Comparison of ENCODE assay signal across 20 cellular contexts in the genomic region with DNA sequence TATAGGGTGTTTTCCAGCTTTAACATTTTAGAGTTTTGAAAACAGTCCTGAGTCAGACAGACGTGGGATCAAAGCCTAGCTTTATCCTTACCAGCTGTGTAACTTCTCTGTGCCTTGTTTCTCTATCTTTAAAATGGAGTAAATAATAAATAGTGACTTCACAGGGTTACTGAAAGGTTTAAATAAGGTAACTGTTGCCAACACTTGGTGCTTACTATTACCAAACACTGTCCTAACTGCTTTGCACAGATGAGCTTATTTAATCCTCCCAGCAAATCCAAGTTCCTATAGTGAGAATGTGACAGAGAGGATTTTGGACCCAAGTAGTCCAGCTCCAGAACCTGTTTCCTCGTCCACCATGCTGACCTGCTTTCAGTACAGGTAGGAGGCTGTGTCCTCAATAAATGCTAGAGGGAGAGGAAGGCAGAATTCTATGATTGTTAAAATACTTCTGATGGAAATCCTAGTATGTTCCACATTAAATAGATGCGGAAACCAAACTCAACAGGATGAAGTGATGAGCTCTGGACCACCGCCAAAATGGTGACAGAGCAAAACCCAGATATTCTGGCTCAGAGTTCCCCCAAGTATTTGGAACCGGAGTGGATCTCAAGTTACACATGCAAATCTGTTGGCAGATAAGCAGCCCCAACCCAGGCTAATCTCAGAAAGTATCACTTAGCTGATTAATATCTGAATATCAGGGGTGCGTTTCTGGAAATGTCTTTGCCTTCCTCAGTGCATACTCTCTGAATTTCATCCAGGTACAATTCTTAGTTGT. TPM values are rescaled to one million over a fixed set of nuclear protein-coding genes. Genes with fewer than 3 reads are reported as not detected.
A peak's percentile ranks its signal among the peaks of the same experiment; 100 is the strongest.
DNase-seq lines count a peak whose midpoint lies in the region; ATAC-seq and TF ChIP-seq lines count a peak whose summit lies in the region.
"Had no signal": no experiment of that assay in that cellular context is flagged by ENCODE, and none has a peak within 500 bp of the region (broad histone marks: within the 10 kb centered on the region; RNA-seq: fewer than 3 reads in every experiment).

No MANE protein-coding gene starts in this region.

- TF ChIP-seq POLR2A in body of pancreas (IDR thresholded peaks at IDR 0.05) (no peak), gastroesophageal sphincter (IDR thresholded peaks at IDR 0.05) (no peak)

- no peak overlapping the region for H3K4me3 ChIP-seq in body of pancreas
- no peak overlapping the region for H3K4me3 ChIP-seq in gastroesophageal sphincter
- H3K4me3 ChIP-seq: HAP-1, heart left ventricle, MG63, mucosa of descending colon, right lobe of liver had no signal

- ATAC-seq in body of pancreas (peak; percentile 27), gastroesophageal sphincter (peak; percentile 35), GM21786 (IDR thresholded peaks at IDR 0.05; ENCODE audit: unreplicated experiment) (no peak)
- ATAC-seq: activated CD8-positive, alpha-beta memory T cell treated with anti-CD3 and anti-CD28 coated beads, Interleukin-2, amount 10 ng/mL, durations not matched to agents 7 days and 5 days; heart left ventricle; right lobe of liver had no signal

- DNase-seq in AG08395 (ENCODE audit: low spot score) (peak; percentile 48), M059J (ENCODE audit: low read depth) (peak; percentile 44), body of pancreas (peak in 1 of 4 donors; percentile 19), NCI-H2029 (lab: John Stamatoyannopoulos, UW) (no peak), nucleus accumbens (lab: John Stamatoyannopoulos, UW) (no peak)
- DNase-seq in activated CD4-positive, alpha-beta T cell treated with anti-CD3 and anti-CD28 coated beads for 4 hours = no peak
- DNase-seq: activated CD4-positive, alpha-beta T cell treated with anti-CD3 and anti-CD28 coated beads for 1 hour; activated CD8-positive, alpha-beta memory T cell treated with anti-CD3 and anti-CD28 coated beads, Interleukin-2, amount 10 ng/mL, durations not matched to agents 7 days and 5 days; amygdala; heart left ventricle; MG63; NCI-H187 treated with DMSO at 0.1 percent for 48 hours; occipital lobe; right lobe of liver; stimulated activated CD4-positive, alpha-beta T cell treated with anti-CD3 and anti-CD28 coated beads, Interleukin-1b, Interleukin-23, amount 100 ng/mL, for 48 hours; T-helper 9 cell had no signal

- no peak for TF ChIP-seq EP300 in gastroesophageal sphincter (IDR thresholded peaks at IDR 0.05)

- intact Hi-C loops in body of pancreas (cut with DNase I) = no loop called here

- no peaks in the 10 kb centered on the region for H3K4me1 ChIP-seq in body of pancreas
- H3K4me1 ChIP-seq in gastroesophageal sphincter = no peaks in the 10 kb centered on the region
- H3K4me1 ChIP-seq: heart left ventricle, right lobe of liver had no signal

- H3K9me3 ChIP-seq in body of pancreas = no peaks in the 10 kb centered on the region
- H3K9me3 ChIP-seq in gastroesophageal sphincter = no peaks in the 10 kb centered on the region
- H3K9me3 ChIP-seq: HAP-1, heart left ventricle, MG63, mucosa of descending colon, right lobe of liver had no signal

- H3K27ac ChIP-seq in body of pancreas (no peak overlapping the region), gastroesophageal sphincter (peak overlapping the region in 2 of 4 donors; percentile 2 to 25)
- H3K27ac ChIP-seq: heart left ventricle, right lobe of liver had no signal

- 41 to 55% methylated on average over 6 of the region's 6 CpGs for WGBS in body of pancreas, 2 donors
- 29 to 51% methylated on average over 6 of the region's 6 CpGs for WGBS in gastroesophageal sphincter (ENCODE audit: low coverage in 1 of 2), 2 donors

- H3K36me3 ChIP-seq in body of pancreas (replicated peaks in 1 of 2; ENCODE audit: insufficient read depth in 1 of 2, low read depth in 2 of 2) (no peaks in the 10 kb centered on the region), gastroesophageal sphincter (no peaks in the 10 kb centered on the region)
- H3K36me3 ChIP-seq: HAP-1, heart left ventricle, MG63, right lobe of liver had no signal

- TF ChIP-seq CTCF in body of pancreas (IDR thresholded peaks at IDR 0.05) = no peak
- TF ChIP-seq CTCF in gastroesophageal sphincter (IDR thresholded peaks at IDR 0.05) = no peak

- no peaks in the 10 kb centered on the region for H3K27me3 ChIP-seq in body of pancreas
- H3K27me3 ChIP-seq in gastroesophageal sphincter = peaks cover 36% of the 10 kb centered on the region
- H3K27me3 ChIP-seq: MG63, right lobe of liver had no signal

RNA-seq across cellular contexts. Expression of gene GRHL3, which starts 17.6 kb away (rescaled TPM):
- total RNA-seq in M059J (2014; rRNA removed; shearing (Covaris generic)) = not detected in 2 replicates
- total RNA-seq in body of pancreas (not detected), gastroesophageal sphincter (1 to 10 TPM in 1 of 4 donors, under 1 TPM in 2, not detected in 1; 0.13 to 4.9 (median 0.31) TPM)
- total RNA-seq: occipital lobe had no signal

Comparison
In these comparisons a context has a peak if more than half of its experiments do, and no peak if none do; other contexts are left out.
1. DNase-seq: peak in AG08395 (single experiment) and M059J (single experiment); none in NCI-H2029 (single experiment), activated CD4-positive, alpha-beta T cell treated with anti-CD3 and anti-CD28 coated beads for 4 hours (0 of 2) and nucleus accumbens (0 of 56).